Comparison of ENCODE assay signal across 28 cellular contexts in genomic region chr1:201189085-201189484, GRCh38. TPM values are rescaled to one million over a fixed set of nuclear protein-coding genes. Genes with fewer than 3 reads are reported as not detected.
"Had no signal": no experiment of that assay in that cellular context is flagged by ENCODE, and none has a peak within 500 bp of the region (broad histone marks: within the 10 kb centered on the region; RNA-seq: fewer than 3 reads in every experiment).

No MANE protein-coding gene starts in this region.

- H3K4me1 ChIP-seq: parathyroid adenoma, right lobe of liver, sigmoid colon, stomach had no signal

- H3K9me3 Mint-ChIP-seq: naive thymus-derived CD4-positive, alpha-beta T cell; natural killer cell treated with Interleukin-12 subunit alpha and Interleukin-12 subunit beta and Interleukin-15 and Interleukin-18, amount 100 ng/mL, for 72 hours; stimulated activated effector memory CD8-positive, alpha-beta T cell treated with anti-CD3 and anti-CD28 coated beads, Interleukin-12 subunit alpha, Interleukin-12 subunit beta, amount 100 ng/mL, for 72 hours; stimulated activated naive B cell treated with anti-CD40 and anti-IgM and Interleukin-4, amounts not matched to agents 10 μg/mL and 1 μg/mL and 100 μg/mL, for 72 hours; stimulated activated naive CD8-positive, alpha-beta T cell treated with anti-CD3 and anti-CD28 coated beads, Interleukin-15, Interleukin-2, amounts not matched to agents 100 ng/mL and 50 ng/mL, for 24 hours had no signal

- H3K36me3 Mint-ChIP-seq: naive thymus-derived CD4-positive, alpha-beta T cell; natural killer cell treated with Interleukin-12 subunit alpha and Interleukin-12 subunit beta and Interleukin-15 and Interleukin-18, amount 100 ng/mL, for 72 hours; stimulated activated effector memory CD8-positive, alpha-beta T cell treated with anti-CD3 and anti-CD28 coated beads, Interleukin-12 subunit alpha, Interleukin-12 subunit beta, amount 100 ng/mL, for 72 hours; stimulated activated naive B cell treated with anti-CD40 and anti-IgM and Interleukin-4, amounts not matched to agents 10 μg/mL and 1 μg/mL and 100 μg/mL, for 72 hours had no signal

- H3K9me3 ChIP-seq: ovary, psoas muscle, right lobe of liver, sigmoid colon, stomach, thoracic aorta, thyroid gland, tibial nerve, upper lobe of left lung, vagina had no signal

- ATAC-seq: naive thymus-derived CD4-positive, alpha-beta T cell; natural killer cell treated with Interleukin-12 subunit alpha and Interleukin-12 subunit beta and Interleukin-15 and Interleukin-18, amount 100 ng/mL, for 72 hours; psoas muscle; right cardiac atrium; right lobe of liver; stimulated activated effector memory CD8-positive, alpha-beta T cell treated with anti-CD3 and anti-CD28 coated beads, Interleukin-12 subunit alpha, Interleukin-12 subunit beta, amount 100 ng/mL, for 72 hours; stimulated activated naive B cell treated with anti-CD40 and anti-IgM and Interleukin-4, amounts not matched to agents 10 μg/mL and 1 μg/mL and 100 μg/mL, for 72 hours had no signal

- H3K36me3 ChIP-seq: ovary, right lobe of liver, sigmoid colon, stomach, thoracic aorta, thyroid gland, tibial nerve, upper lobe of left lung, vagina had no signal

- H3K4me3 ChIP-seq: ovary, psoas muscle, right lobe of liver, sigmoid colon, stomach, thoracic aorta, thyroid gland, tibial nerve, upper lobe of left lung, vagina had no signal

- H3K4me3 Mint-ChIP-seq: naive thymus-derived CD4-positive, alpha-beta T cell; natural killer cell treated with Interleukin-12 subunit alpha and Interleukin-12 subunit beta and Interleukin-15 and Interleukin-18, amount 100 ng/mL, for 72 hours; stimulated activated effector memory CD8-positive, alpha-beta T cell treated with anti-CD3 and anti-CD28 coated beads, Interleukin-12 subunit alpha, Interleukin-12 subunit beta, amount 100 ng/mL, for 72 hours; stimulated activated naive B cell treated with anti-CD40 and anti-IgM and Interleukin-4, amounts not matched to agents 10 μg/mL and 1 μg/mL and 100 μg/mL, for 72 hours; stimulated activated naive CD8-positive, alpha-beta T cell treated with anti-CD3 and anti-CD28 coated beads, Interleukin-15, Interleukin-2, amounts not matched to agents 100 ng/mL and 50 ng/mL, for 24 hours had no signal

- H3K27me3 ChIP-seq: ovary, right lobe of liver, thyroid gland, tibial nerve, upper lobe of left lung, vagina had no signal

- H3K4me1 Mint-ChIP-seq: stimulated activated naive B cell treated with anti-CD40 and anti-IgM and Interleukin-4, amounts not matched to agents 10 μg/mL and 1 μg/mL and 100 μg/mL, for 72 hours had no signal

- H2AFZ ChIP-seq: parathyroid adenoma had no signal

- H3K9ac ChIP-seq: parathyroid adenoma had no signal

- H3K27ac ChIP-seq: ovary, parathyroid adenoma, psoas muscle, right lobe of liver, sigmoid colon, stomach, thoracic aorta, thyroid gland, tibial nerve, upper lobe of left lung, vagina had no signal

- H3K27ac Mint-ChIP-seq: natural killer cell treated with Interleukin-12 subunit alpha and Interleukin-12 subunit beta and Interleukin-15 and Interleukin-18, amount 100 ng/mL, for 72 hours; progenitor cell of endocrine pancreas; stimulated activated effector memory CD8-positive, alpha-beta T cell treated with anti-CD3 and anti-CD28 coated beads, Interleukin-12 subunit alpha, Interleukin-12 subunit beta, amount 100 ng/mL, for 72 hours; stimulated activated naive B cell treated with anti-CD40 and anti-IgM and Interleukin-4, amounts not matched to agents 10 μg/mL and 1 μg/mL and 100 μg/mL, for 72 hours; stimulated activated naive CD8-positive, alpha-beta T cell treated with anti-CD3 and anti-CD28 coated beads, Interleukin-15, Interleukin-2, amounts not matched to agents 100 ng/mL and 50 ng/mL, for 24 hours had no signal

- DNase-seq: naive thymus-derived CD4-positive, alpha-beta T cell; occipital lobe; ovary; posterior cingulate gyrus; psoas muscle; right cardiac atrium; right lobe of liver; sigmoid colon; small intestine; stimulated activated CD4-positive, alpha-beta T cell treated with anti-CD3 and anti-CD28 coated beads, Interleukin-15, amount 100 ng/mL, for 24 hours; stimulated activated CD4-positive, alpha-beta T cell treated with anti-CD3 and anti-CD28 coated beads, Interleukin-2, amount 100 ng/mL, for 24 hours; stimulated activated CD4-positive, alpha-beta T cell treated with anti-CD3 and anti-CD28 coated beads, Interleukin-2, amount 100 ng/mL, for 48 hours; stimulated activated CD4-positive, alpha-beta T cell treated with anti-CD3 and anti-CD28 coated beads, Interleukin-4, amount 100 ng/mL, for 24 hours; stimulated activated naive B cell treated with anti-CD40 and anti-IgM and Interleukin-4, amounts not matched to agents 10 μg/mL and 1 μg/mL and 100 μg/mL, for 72 hours; stimulated activated naive CD4-positive, alpha-beta T cell treated with Interleukin-2 at 50 U/mL for 16 hours; stomach; thyroid gland; trophoblast cell; upper lobe of left lung had no signal

RNA-seq across cellular contexts. Expression of gene IGFN1, which starts 1.5 kb away (rescaled TPM):
- polyA plus RNA-seq: naive thymus-derived CD4-positive, alpha-beta T cell; neural cell had no signal
